In the genomic region with DNA sequence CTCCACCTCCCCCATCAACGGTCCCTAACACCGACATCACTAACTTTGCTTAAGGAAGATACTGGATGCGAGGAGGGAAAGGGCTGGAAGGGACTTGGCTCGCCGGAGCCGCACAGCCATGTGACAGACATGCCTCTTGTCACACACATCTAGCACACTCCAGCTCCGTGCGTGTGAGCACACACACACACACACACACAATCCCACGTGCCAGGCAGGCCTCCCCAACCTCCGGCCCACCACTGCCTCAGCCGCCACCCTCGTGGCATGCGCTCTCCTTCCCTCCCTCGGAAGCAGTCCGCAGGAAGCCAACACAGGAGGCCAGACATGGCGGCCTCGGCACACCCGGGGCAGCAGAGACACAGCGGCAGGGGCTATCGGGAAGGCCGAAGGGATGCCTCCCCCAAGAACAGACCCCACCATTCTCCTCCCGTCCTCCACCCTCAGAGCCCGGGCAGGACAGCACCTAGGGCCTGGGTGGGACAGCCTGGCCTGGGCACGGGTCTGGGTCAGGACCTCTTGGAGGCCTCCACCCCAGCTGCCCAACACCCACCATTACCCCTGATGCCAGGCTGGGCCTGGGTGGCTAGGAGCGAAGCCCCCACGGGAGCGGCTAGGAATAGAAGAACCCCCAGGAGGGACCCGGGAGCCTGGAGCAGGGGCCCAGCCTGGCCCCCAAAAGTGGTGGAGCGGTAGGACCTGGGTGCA, we compare ENCODE assay signal across 1 cellular context.
TF ChIP-seq lines count a peak whose summit lies in the region.

No MANE protein-coding gene starts in this region.

TF ChIP-seq in GM12878, 131 proteins besides CTCF, POLR2A, EP300 and RAD21:
- TF ChIP-seq POLR2AphosphoS5 (IDR thresholded peaks at IDR 0.05; ENCODE audit: low read length), result 0 out of 2 replicates have a peak, but pooled peaks have one; percentile 44
- TF ChIP-seq RBBP5 (conservative IDR thresholded peaks at IDR 0.05), result no peak
- peak; percentile 81 to 90; a peak in 3 of 4 replicates for TF ChIP-seq BHLHE40 (IDR thresholded peaks at IDR 0.05; ENCODE audit: borderline replicate concordance in 1 of 2, low read depth in 2 of 2, low read length in 1 of 2)
- TF ChIP-seq ESRRA (IDR thresholded peaks at IDR 0.05; ENCODE audit: low read length), result no peak
- no peak for TF ChIP-seq HDAC6 (IDR thresholded peaks at IDR 0.05; ENCODE audit: unreplicated experiment)
- TF ChIP-seq POLR2AphosphoS2 (IDR thresholded peaks at IDR 0.05; ENCODE audit: low read depth, low read length), result peak; percentile 25; the same call in 1 of the 2 replicates
- TF ChIP-seq HDGF (IDR thresholded peaks at IDR 0.05), result peak; percentile 77; the same call in 1 of the 2 replicates
- TF ChIP-seq CBX5 (IDR thresholded peaks at IDR 0.05; ENCODE audit: low read depth), result no peak
- TF ChIP-seq, protein P1, sequence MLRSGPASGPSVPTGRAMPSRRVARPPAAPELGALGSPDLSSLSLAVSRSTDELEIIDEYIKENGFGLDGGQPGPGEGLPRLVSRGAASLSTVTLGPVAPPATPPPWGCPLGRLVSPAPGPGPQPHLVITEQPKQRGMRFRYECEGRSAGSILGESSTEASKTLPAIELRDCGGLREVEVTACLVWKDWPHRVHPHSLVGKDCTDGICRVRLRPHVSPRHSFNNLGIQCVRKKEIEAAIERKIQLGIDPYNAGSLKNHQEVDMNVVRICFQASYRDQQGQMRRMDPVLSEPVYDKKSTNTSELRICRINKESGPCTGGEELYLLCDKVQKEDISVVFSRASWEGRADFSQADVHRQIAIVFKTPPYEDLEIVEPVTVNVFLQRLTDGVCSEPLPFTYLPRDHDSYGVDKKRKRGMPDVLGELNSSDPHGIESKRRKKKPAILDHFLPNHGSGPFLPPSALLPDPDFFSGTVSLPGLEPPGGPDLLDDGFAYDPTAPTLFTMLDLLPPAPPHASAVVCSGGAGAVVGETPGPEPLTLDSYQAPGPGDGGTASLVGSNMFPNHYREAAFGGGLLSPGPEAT (IDR thresholded peaks at IDR 0.05; ENCODE audit: low read depth), result peak; percentile 47; the same call in 1 of the 2 replicates
- no peak; the same call in 1 of the 2 replicates for TF ChIP-seq SMARCA5 (IDR thresholded peaks at IDR 0.05)
- no peak for TF ChIP-seq ZNF217 (IDR thresholded peaks at IDR 0.05)
- TF ChIP-seq MXI1 (IDR thresholded peaks at IDR 0.05; ENCODE audit: low read depth, low read length), result peak; percentile 63
- TF ChIP-seq MYC (IDR thresholded peaks at IDR 0.05; ENCODE audit: insufficient read depth, insufficient read length, insufficient replicate concordance, low read length, severe bottlenecking), result peak; percentile 97
- TF ChIP-seq SMAD5 (IDR thresholded peaks at IDR 0.05; ENCODE audit: low read depth), result peak; percentile 35; the same call in 1 of the 2 replicates
- TF ChIP-seq LARP7 (IDR thresholded peaks at IDR 0.05), result peak; percentile 40; the same call in 1 of the 2 replicates
- TF ChIP-seq, protein P2, sequence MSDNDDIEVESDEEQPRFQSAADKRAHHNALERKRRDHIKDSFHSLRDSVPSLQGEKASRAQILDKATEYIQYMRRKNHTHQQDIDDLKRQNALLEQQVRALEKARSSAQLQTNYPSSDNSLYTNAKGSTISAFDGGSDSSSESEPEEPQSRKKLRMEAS (IDR thresholded peaks at IDR 0.05; ENCODE audit: low read depth, low read length), result peak; percentile 92
- peak; percentile 6; the same call in 1 of the 2 replicates for TF ChIP-seq TCF12 (IDR thresholded peaks at IDR 0.05; ENCODE audit: low read depth, low read length)
- TF ChIP-seq, protein P3, sequence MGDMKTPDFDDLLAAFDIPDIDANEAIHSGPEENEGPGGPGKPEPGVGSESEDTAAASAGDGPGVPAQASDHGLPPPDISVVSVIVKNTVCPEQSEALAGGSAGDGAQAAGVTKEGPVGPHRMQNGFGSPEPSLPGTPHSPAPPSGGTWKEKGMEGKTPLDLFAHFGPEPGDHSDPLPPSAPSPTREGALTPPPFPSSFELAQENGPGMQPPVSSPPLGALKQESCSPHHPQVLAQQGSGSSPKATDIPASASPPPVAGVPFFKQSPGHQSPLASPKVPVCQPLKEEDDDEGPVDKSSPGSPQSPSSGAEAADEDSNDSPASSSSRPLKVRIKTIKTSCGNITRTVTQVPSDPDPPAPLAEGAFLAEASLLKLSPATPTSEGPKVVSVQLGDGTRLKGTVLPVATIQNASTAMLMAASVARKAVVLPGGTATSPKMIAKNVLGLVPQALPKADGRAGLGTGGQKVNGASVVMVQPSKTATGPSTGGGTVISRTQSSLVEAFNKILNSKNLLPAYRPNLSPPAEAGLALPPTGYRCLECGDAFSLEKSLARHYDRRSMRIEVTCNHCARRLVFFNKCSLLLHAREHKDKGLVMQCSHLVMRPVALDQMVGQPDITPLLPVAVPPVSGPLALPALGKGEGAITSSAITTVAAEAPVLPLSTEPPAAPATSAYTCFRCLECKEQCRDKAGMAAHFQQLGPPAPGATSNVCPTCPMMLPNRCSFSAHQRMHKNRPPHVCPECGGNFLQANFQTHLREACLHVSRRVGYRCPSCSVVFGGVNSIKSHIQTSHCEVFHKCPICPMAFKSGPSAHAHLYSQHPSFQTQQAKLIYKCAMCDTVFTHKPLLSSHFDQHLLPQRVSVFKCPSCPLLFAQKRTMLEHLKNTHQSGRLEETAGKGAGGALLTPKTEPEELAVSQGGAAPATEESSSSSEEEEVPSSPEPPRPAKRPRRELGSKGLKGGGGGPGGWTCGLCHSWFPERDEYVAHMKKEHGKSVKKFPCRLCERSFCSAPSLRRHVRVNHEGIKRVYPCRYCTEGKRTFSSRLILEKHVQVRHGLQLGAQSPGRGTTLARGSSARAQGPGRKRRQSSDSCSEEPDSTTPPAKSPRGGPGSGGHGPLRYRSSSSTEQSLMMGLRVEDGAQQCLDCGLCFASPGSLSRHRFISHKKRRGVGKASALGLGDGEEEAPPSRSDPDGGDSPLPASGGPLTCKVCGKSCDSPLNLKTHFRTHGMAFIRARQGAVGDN (IDR thresholded peaks at IDR 0.05), result peak; percentile 97
- TF ChIP-seq YY1 (IDR thresholded peaks at IDR 0.05; ENCODE audit: low read depth, low read length), result peak; percentile 87
- TF ChIP-seq, protein P4, sequence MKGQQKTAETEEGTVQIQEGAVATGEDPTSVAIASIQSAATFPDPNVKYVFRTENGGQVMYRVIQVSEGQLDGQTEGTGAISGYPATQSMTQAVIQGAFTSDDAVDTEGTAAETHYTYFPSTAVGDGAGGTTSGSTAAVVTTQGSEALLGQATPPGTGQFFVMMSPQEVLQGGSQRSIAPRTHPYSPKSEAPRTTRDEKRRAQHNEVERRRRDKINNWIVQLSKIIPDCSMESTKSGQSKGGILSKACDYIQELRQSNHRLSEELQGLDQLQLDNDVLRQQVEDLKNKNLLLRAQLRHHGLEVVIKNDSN (IDR thresholded peaks at IDR 0.05; ENCODE audit: borderline replicate concordance, extremely low read length, insufficient read depth, low read depth, low read length), result peak; percentile 21
- no peak for TF ChIP-seq MTA3 (IDR thresholded peaks at IDR 0.05; ENCODE audit: borderline replicate concordance, low read length)
- TF ChIP-seq BACH1 (IDR thresholded peaks at IDR 0.05; ENCODE audit: borderline replicate concordance), result peak; percentile 26; the same call in 1 of the 2 replicates
- TF ChIP-seq, protein P5, sequence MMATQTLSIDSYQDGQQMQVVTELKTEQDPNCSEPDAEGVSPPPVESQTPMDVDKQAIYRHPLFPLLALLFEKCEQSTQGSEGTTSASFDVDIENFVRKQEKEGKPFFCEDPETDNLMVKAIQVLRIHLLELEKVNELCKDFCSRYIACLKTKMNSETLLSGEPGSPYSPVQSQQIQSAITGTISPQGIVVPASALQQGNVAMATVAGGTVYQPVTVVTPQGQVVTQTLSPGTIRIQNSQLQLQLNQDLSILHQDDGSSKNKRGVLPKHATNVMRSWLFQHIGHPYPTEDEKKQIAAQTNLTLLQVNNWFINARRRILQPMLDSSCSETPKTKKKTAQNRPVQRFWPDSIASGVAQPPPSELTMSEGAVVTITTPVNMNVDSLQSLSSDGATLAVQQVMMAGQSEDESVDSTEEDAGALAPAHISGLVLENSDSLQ (IDR thresholded peaks at IDR 0.05), result peak; percentile 32; the same call in 1 of the 2 replicates
- TF ChIP-seq NR2F1 (conservative IDR thresholded peaks at IDR 0.05), result peak; percentile 76
